In genomic region chr12:84785951-84786350, GRCh38 we compare ENCODE assay signal across 1 cellular context.
TF ChIP-seq lines count a peak whose summit lies in the region.

No MANE protein-coding gene starts in this region.

TF ChIP-seq in IMR-90, 13 proteins besides CTCF, POLR2A, EP300 and RAD21 (continued from another document):
- TF ChIP-seq, protein P1, sequence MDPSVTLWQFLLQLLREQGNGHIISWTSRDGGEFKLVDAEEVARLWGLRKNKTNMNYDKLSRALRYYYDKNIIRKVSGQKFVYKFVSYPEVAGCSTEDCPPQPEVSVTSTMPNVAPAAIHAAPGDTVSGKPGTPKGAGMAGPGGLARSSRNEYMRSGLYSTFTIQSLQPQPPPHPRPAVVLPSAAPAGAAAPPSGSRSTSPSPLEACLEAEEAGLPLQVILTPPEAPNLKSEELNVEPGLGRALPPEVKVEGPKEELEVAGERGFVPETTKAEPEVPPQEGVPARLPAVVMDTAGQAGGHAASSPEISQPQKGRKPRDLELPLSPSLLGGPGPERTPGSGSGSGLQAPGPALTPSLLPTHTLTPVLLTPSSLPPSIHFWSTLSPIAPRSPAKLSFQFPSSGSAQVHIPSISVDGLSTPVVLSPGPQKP (IDR thresholded peaks at IDR 0.05; ENCODE audit: borderline replicate concordance, low read depth, low read length), result no peak
- TF ChIP-seq CHD1 (IDR thresholded peaks at IDR 0.05; ENCODE audit: low read depth, low read length) (no peak), BHLHE40 (IDR thresholded peaks at IDR 0.05; ENCODE audit: low read depth, low read length) (no peak), FOS (IDR thresholded peaks at IDR 0.05; ENCODE audit: low read depth, low read length) (no peak), MAZ (IDR thresholded peaks at IDR 0.05; ENCODE audit: borderline replicate concordance, low read depth, low read length) (no peak)
